1 cellular context compared by ENCODE assay signal in the genomic region with DNA sequence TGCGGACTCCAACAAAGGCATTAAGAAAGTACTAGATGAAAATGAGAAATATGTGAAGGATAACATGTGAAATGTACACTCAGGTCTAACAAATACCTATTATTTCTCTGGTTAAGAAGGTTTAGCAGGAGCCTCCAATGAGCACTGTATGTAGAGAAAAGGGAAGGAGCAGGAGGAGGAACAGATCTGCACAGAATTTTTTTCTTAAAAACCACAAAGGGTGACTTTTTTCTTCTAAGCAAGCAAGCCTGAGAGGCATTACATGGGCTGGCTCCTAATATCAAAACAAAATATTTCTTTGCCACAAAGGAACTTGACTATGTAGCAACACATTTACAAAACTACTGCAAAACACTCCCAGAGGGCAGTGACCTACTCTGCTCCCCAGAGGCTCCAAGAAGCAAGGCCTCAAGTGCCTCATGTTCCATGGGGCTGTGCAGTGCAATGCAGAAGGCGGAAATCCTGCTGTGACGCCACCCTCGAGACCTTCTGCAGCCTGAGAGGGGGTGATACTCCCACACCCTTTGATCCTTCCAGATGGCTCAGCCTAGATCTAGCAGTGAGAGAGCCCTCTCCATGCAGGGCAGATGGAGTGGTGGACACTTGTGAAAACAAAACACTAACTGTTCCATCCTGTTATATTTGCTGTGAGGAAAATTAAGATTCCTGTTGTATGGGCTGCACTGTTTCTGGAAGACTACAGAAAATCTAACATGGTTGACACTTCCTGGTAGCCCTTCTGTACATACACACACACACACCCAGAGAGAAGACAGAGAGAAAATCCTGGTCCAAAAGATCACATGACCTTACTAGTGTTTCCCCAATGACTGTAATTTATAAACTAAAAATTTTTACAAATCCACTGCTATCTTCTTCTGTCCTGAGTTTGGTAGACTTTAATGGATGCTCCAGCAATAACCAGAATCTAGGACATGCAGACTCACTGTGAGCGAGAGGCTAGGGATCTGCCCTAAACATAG.
TF ChIP-seq lines count a peak whose summit lies in the region.

No MANE protein-coding gene starts in this region.

TF ChIP-seq in endothelial cell of umbilical vein, 7 proteins besides CTCF, POLR2A, EP300 and RAD21:
- no peak for TF ChIP-seq MYC (IDR thresholded peaks at IDR 0.05; ENCODE audit: low read depth, low read length)
TF ChIP-seq in endothelial cell of umbilical vein: peak in this region for 0.
